In genomic region chr1:114310771-114311251, GRCh38 we compare ENCODE assay signal across 13 cellular contexts.
DNase-seq lines count a peak whose midpoint lies in the region; TF ChIP-seq lines count a peak whose summit lies in the region.
"Had no signal": no experiment of that assay in that cellular context is flagged by ENCODE, and none has a peak within 500 bp of the region (broad histone marks: within the 10 kb centered on the region; RNA-seq: fewer than 3 reads in every experiment).

No MANE protein-coding gene starts in this region.

- H3K4me3 Mint-ChIP-seq in nephron, result peak overlapping the region in 1 of 3 experiments; percentile 3
- H3K4me3 Mint-ChIP-seq: activated B cell treated with CpG ODN at 0.5 μM for 24 hours; stimulated activated naive CD8-positive, alpha-beta T cell treated with anti-CD3 and anti-CD28 coated beads, Interleukin-15, amount 100 ng/mL, for 72 hours had no signal

- H3K27me3 Mint-ChIP-seq in nephron (ENCODE audit: low read depth), result no peaks in the 10 kb centered on the region
- H3K27me3 Mint-ChIP-seq: stimulated activated naive CD8-positive, alpha-beta T cell treated with anti-CD3 and anti-CD28 coated beads, Interleukin-15, amount 100 ng/mL, for 72 hours had no signal

- H3K4me1 Mint-ChIP-seq in nephron, result peaks cover 18% of the 10 kb centered on the region
- H3K4me1 Mint-ChIP-seq: activated B cell treated with CpG ODN at 0.5 μM for 24 hours; stimulated activated naive CD8-positive, alpha-beta T cell treated with anti-CD3 and anti-CD28 coated beads, Interleukin-15, amount 100 ng/mL, for 72 hours had no signal

- peak overlapping the region; percentile 93 to 97 (median 95) for H3K27ac Mint-ChIP-seq in nephron
- H3K27ac Mint-ChIP-seq: activated B cell treated with CpG ODN at 0.5 μM for 24 hours; stimulated activated naive CD8-positive, alpha-beta T cell treated with anti-CD3 and anti-CD28 coated beads, Interleukin-15, amount 100 ng/mL, for 72 hours had no signal

- H3K36me3 Mint-ChIP-seq in nephron (ENCODE audit: low read depth), result no peaks in the 10 kb centered on the region

- H3K9me3 Mint-ChIP-seq in nephron, result peaks cover 23% of the 10 kb centered on the region
- H3K9me3 Mint-ChIP-seq: activated B cell treated with CpG ODN at 0.5 μM for 24 hours had no signal

- peak; percentile 67 for DNase-seq in AG20443 (ENCODE audit: low spot score)
- peak; percentile 91 for DNase-seq in NCI-H226
- peak; percentile 95 for DNase-seq in fibroblast of mammary gland (ENCODE audit: low read depth)
- no peak for DNase-seq in cerebellar cortex (ENCODE audit: low spot score)
- DNase-seq in HuH-7.5 (ENCODE audit: low spot score), result no peak
- DNase-seq in stimulated activated CD4-positive, alpha-beta T cell treated with anti-CD3 and anti-CD28 coated beads, Interleukin-15, amount 100 ng/mL, for 24 hours, result no peak
- no peak for DNase-seq in GDM1 (lab: John Stamatoyannopoulos, UW)
- DNase-seq: activated B cell treated with CpG ODN at 0.5 μM for 24 hours; NCI-H187 treated with DMSO at 0.1 percent for 48 hours; stimulated activated naive CD8-positive, alpha-beta T cell treated with anti-CD3 and anti-CD28 coated beads, Interleukin-15, amount 100 ng/mL, for 72 hours had no signal

- no peak for TF ChIP-seq CTCF in fibroblast of mammary gland (conservative IDR thresholded peaks at IDR 0.05; ENCODE audit: control insufficient read depth, insufficient read depth, low read depth, low read length)
- TF ChIP-seq CTCF in nephron (IDR thresholded peaks at IDR 0.05; ENCODE audit: unreplicated experiment in 3 of 3), result no peak

- no peak overlapping the region for H3K4me3 ChIP-seq in fibroblast of mammary gland (ENCODE audit: control insufficient read depth, low read depth, low read length)
- H3K4me3 ChIP-seq: adrenal gland, SK-N-MC had no signal

Comparison
In these comparisons a context has a peak if more than half of its experiments do, and no peak if none do; other contexts are left out.
1. DNase-seq: peak in AG20443 (single experiment), NCI-H226 (single experiment) and fibroblast of mammary gland (single experiment); none in cerebellar cortex (single experiment), HuH-7.5 (single experiment), stimulated activated CD4-positive, alpha-beta T cell treated with anti-CD3 and anti-CD28 coated beads, Interleukin-15, amount 100 ng/mL, for 24 hours (single experiment) and GDM1 (single experiment).